ENCODE assay signal across 28 cellular contexts in genomic region chr17:37831492-37831891, GRCh38.
"Had no signal": no experiment of that assay in that cellular context is flagged by ENCODE, and none has a peak within 500 bp of the region (broad histone marks: within the 10 kb centered on the region; RNA-seq: fewer than 3 reads in every experiment).

No MANE protein-coding gene starts in this region.

- H3K9me3 Mint-ChIP-seq: dendritic cell treated with granulocyte-macrophage colony-stimulating factor and Interleukin-4, amounts not matched to agents 40 ng/mL and 50 ng/mL, for 4 days; effector memory CD8-positive, alpha-beta T cell; memory B cell; mesothelial cell of epicardium; naive B cell; natural killer cell treated with Interleukin-12 subunit alpha and Interleukin-12 subunit beta and Interleukin-15 and Interleukin-18, amount 100 ng/mL, for 72 hours; neural progenitor cell; stimulated activated effector memory CD8-positive, alpha-beta T cell treated with anti-CD3 and anti-CD28 coated beads, Interleukin-12 subunit alpha, Interleukin-12 subunit beta, amount 100 ng/mL, for 72 hours had no signal

- H3K9me3 ChIP-seq: colonic mucosa, gastrocnemius medialis, mucosa of descending colon, right atrium auricular region, sigmoid colon, stomach, thyroid gland had no signal

- H3K36me3 Mint-ChIP-seq: memory B cell; mesothelial cell of epicardium; naive B cell; natural killer cell treated with Interleukin-12 subunit alpha and Interleukin-12 subunit beta and Interleukin-15 and Interleukin-18, amount 100 ng/mL, for 72 hours; neural progenitor cell; stimulated activated effector memory CD8-positive, alpha-beta T cell treated with anti-CD3 and anti-CD28 coated beads, Interleukin-12 subunit alpha, Interleukin-12 subunit beta, amount 100 ng/mL, for 72 hours had no signal

- H3K4me1 ChIP-seq: colonic mucosa, gastrocnemius medialis, right atrium auricular region, sigmoid colon had no signal

- H3K27ac Mint-ChIP-seq: effector memory CD8-positive, alpha-beta T cell; memory B cell; mesothelial cell of epicardium; natural killer cell treated with Interleukin-12 subunit alpha and Interleukin-12 subunit beta and Interleukin-15 and Interleukin-18, amount 100 ng/mL, for 72 hours; progenitor cell of endocrine pancreas; stimulated activated effector memory CD8-positive, alpha-beta T cell treated with anti-CD3 and anti-CD28 coated beads, Interleukin-12 subunit alpha, Interleukin-12 subunit beta, amount 100 ng/mL, for 72 hours had no signal

- H3K4me3 Mint-ChIP-seq: dendritic cell treated with granulocyte-macrophage colony-stimulating factor and Interleukin-4, amounts not matched to agents 40 ng/mL and 50 ng/mL, for 4 days; effector memory CD8-positive, alpha-beta T cell; memory B cell; mesothelial cell of epicardium; naive B cell; neural progenitor cell; stimulated activated effector memory CD8-positive, alpha-beta T cell treated with anti-CD3 and anti-CD28 coated beads, Interleukin-12 subunit alpha, Interleukin-12 subunit beta, amount 100 ng/mL, for 72 hours had no signal

- ATAC-seq: effector memory CD8-positive, alpha-beta T cell; esophagus mucosa; gastrocnemius medialis; left lobe of liver; mucosa of descending colon; natural killer cell treated with Interleukin-12 subunit alpha and Interleukin-12 subunit beta and Interleukin-15 and Interleukin-18, amount 100 ng/mL, for 72 hours; stimulated activated effector memory CD8-positive, alpha-beta T cell treated with anti-CD3 and anti-CD28 coated beads, Interleukin-12 subunit alpha, Interleukin-12 subunit beta, amount 100 ng/mL, for 72 hours had no signal

- H3K4me3 ChIP-seq: colonic mucosa, gastrocnemius medialis, lung, mucosa of descending colon, neural progenitor cell, right atrium auricular region, sigmoid colon, stomach, thyroid gland had no signal

- H3K36me3 ChIP-seq: colonic mucosa, gastrocnemius medialis, neural progenitor cell, right atrium auricular region, sigmoid colon, stomach, thyroid gland had no signal

- DNase-seq: colonic mucosa; effector memory CD8-positive, alpha-beta T cell; foreskin fibroblast; gastrocnemius medialis; head of caudate nucleus; kidney; mucosa of descending colon; naive B cell; sigmoid colon; stimulated activated CD4-positive, alpha-beta T cell treated with anti-CD3 and anti-CD28 coated beads, Interleukin-2, amount 100 ng/mL, for 24 hours; stimulated activated CD4-positive, alpha-beta T cell treated with anti-CD3 and anti-CD28 coated beads, Interleukin-4, amount 100 ng/mL, for 24 hours; stimulated activated naive CD4-positive, alpha-beta T cell treated with Interleukin-2 at 50 U/mL for 16 hours; stomach; thyroid gland; trophoblast cell had no signal

- H3K27ac ChIP-seq: colonic mucosa, epithelial cell of prostate, gastrocnemius medialis, neural progenitor cell, parathyroid adenoma, right atrium auricular region, sigmoid colon, stomach, thyroid gland had no signal

- H3K27me3 ChIP-seq: colonic mucosa, gastrocnemius medialis, neural progenitor cell, right atrium auricular region, sigmoid colon, thyroid gland had no signal

- H3K9ac ChIP-seq: neural progenitor cell, parathyroid adenoma had no signal
